ENCODE assay signal across 8 cellular contexts in the genomic region with DNA sequence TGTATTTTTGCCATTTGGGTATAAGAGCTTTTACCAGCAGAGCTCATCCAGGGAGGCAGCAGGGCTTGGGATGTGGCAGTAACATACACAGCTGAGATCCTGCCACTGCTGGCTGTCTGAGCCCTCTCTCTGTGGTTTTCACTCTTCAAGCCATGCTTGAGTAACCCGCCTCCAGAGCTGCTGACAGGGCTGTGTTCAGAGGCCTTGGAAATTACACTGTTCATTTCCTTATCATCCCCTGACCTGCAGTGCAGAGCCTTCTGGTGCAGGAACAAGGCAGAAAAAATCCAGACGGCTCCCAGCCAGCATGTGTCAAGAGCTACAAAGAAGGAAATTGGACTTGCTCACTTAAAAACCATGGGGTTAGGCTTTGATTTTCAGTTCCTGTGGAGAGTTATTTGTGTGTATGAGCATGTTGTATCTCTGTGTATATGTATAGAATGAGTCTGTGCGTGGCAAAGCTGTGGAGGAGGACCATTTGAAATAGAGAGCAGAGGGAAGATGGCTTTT. TPM values are rescaled to one million over a fixed set of nuclear protein-coding genes. Genes with fewer than 3 reads are reported as not detected.
DNase-seq lines count a peak whose midpoint lies in the region; ATAC-seq, FAIRE-seq and TF ChIP-seq lines count a peak whose summit lies in the region.

No MANE protein-coding gene starts in this region.

- H3K27me3 Mint-ChIP-seq in CD4-positive, alpha-beta T cell: no peaks in the 10 kb centered on the region
- H3K27me3 Mint-ChIP-seq in activated CD4-positive, alpha-beta memory T cell treated with anti-CD3 and anti-CD28 coated beads, Interleukin-2, amount 10 ng/mL, durations not matched to agents 7 days and 5 days: no peaks in the 10 kb centered on the region
- no peaks in the 10 kb centered on the region for H3K27me3 Mint-ChIP-seq in natural killer cell (ENCODE audit: low read depth in 2 of 2)
- H3K27me3 Mint-ChIP-seq in stimulated activated naive CD8-positive, alpha-beta T cell treated with anti-CD3 and anti-CD28 coated beads, Interleukin-15, amount 100 ng/mL, for 72 hours: no peaks in the 10 kb centered on the region

- intact Hi-C loops in CD4-positive, alpha-beta T cell (cut with DNase I, micrococcal nuclease): loop anchor here in 1 of 2 experiments (2.0 to 5.0 kb wide), 2 partner anchors 77 to 115 kb away; no protein-coding TSS in a partner anchor
- intact Hi-C loops in IMR-90 (cut with micrococcal nuclease) (loop anchor here (5.0 kb wide), 1 partner anchor 45 kb away; a partner anchor contains a TSS), natural killer cell (cut with micrococcal nuclease) (no loop called here)

- no peaks in the 10 kb centered on the region for H3K9me3 Mint-ChIP-seq in CD4-positive, alpha-beta T cell
- H3K9me3 Mint-ChIP-seq in activated CD4-positive, alpha-beta memory T cell treated with anti-CD3 and anti-CD28 coated beads, Interleukin-2, amount 10 ng/mL, durations not matched to agents 7 days and 5 days: no peaks in the 10 kb centered on the region
- H3K9me3 Mint-ChIP-seq in natural killer cell: no peaks in the 10 kb centered on the region
- no peaks in the 10 kb centered on the region for H3K9me3 Mint-ChIP-seq in stimulated activated naive CD8-positive, alpha-beta T cell treated with anti-CD3 and anti-CD28 coated beads, Interleukin-15, amount 100 ng/mL, for 72 hours

- H3K4me1 ChIP-seq in IMR-90 (ENCODE audit: control insufficient read depth, insufficient read depth, low read length): peaks cover 11% of the 10 kb centered on the region

- peak overlapping the region; percentile 89 for H3K27ac Mint-ChIP-seq in CD4-positive, alpha-beta T cell
- peak overlapping the region; percentile 46 for H3K27ac Mint-ChIP-seq in activated CD4-positive, alpha-beta memory T cell treated with anti-CD3 and anti-CD28 coated beads, Interleukin-2, amount 10 ng/mL, durations not matched to agents 7 days and 5 days
- H3K27ac Mint-ChIP-seq in natural killer cell: peak overlapping the region; percentile 73 to 78
- H3K27ac Mint-ChIP-seq in stimulated activated naive CD8-positive, alpha-beta T cell treated with anti-CD3 and anti-CD28 coated beads, Interleukin-15, amount 100 ng/mL, for 72 hours: peak overlapping the region; percentile 34 to 87

- H3K9ac ChIP-seq in IMR-90 (ENCODE audit: low read depth, low read length): no peak overlapping the region

- H3K79me1 ChIP-seq in IMR-90 (ENCODE audit: low read depth in 1 of 2, low read length in 2 of 2): peaks cover 33 to 78% of the 10 kb centered on the region in 2 experiments

- H3K36me3 Mint-ChIP-seq in CD4-positive, alpha-beta T cell (ENCODE audit: low read depth): peaks cover 18% of the 10 kb centered on the region
- H3K36me3 Mint-ChIP-seq in activated CD4-positive, alpha-beta memory T cell treated with anti-CD3 and anti-CD28 coated beads, Interleukin-2, amount 10 ng/mL, durations not matched to agents 7 days and 5 days (ENCODE audit: low read depth): peaks cover 18% of the 10 kb centered on the region
- no peaks in the 10 kb centered on the region for H3K36me3 Mint-ChIP-seq in natural killer cell

- no peak overlapping the region for H3K56ac ChIP-seq in IMR-90 (ENCODE audit: extremely low read depth, insufficient read depth, low read length)

- H2AFZ ChIP-seq in IMR-90 (replicated peaks; ENCODE audit: low read length, poor library complexity): no peak overlapping the region

- no peaks in the 10 kb centered on the region for H3K9me3 ChIP-seq in CD4-positive, alpha-beta T cell (ENCODE audit: control insufficient read depth, low read length)
- H3K9me3 ChIP-seq in IMR-90 (ENCODE audit: control insufficient read depth, insufficient read depth, low read length): no peaks in the 10 kb centered on the region

- H2AK9ac ChIP-seq in IMR-90 (replicated peaks; ENCODE audit: low read depth, low read length, poor library complexity): no peak overlapping the region

- H3K4me3 ChIP-seq in IMR-90 (ENCODE audit: insufficient read depth, low read depth, low read length): no peak overlapping the region

- no peak overlapping the region for H2BK5ac ChIP-seq in IMR-90 (ENCODE audit: low read depth, low read length, poor library complexity, severe bottlenecking)

- peaks cover 16% of the 10 kb centered on the region for H3K9me1 ChIP-seq in IMR-90 (ENCODE audit: insufficient read depth, low read length)

- no peak overlapping the region for H3K14ac ChIP-seq in IMR-90 (replicated peaks; ENCODE audit: low read depth, low read length)

- TF ChIP-seq POLR2A in IMR-90 (IDR thresholded peaks at IDR 0.05; ENCODE audit: low read depth, low read length): no peak

- peak overlapping the region; percentile 34 for H3K4me3 Mint-ChIP-seq in CD4-positive, alpha-beta T cell
- H3K4me3 Mint-ChIP-seq in activated CD4-positive, alpha-beta memory T cell treated with anti-CD3 and anti-CD28 coated beads, Interleukin-2, amount 10 ng/mL, durations not matched to agents 7 days and 5 days: no peak overlapping the region
- no peak overlapping the region for H3K4me3 Mint-ChIP-seq in natural killer cell
- H3K4me3 Mint-ChIP-seq in stimulated activated naive CD8-positive, alpha-beta T cell treated with anti-CD3 and anti-CD28 coated beads, Interleukin-15, amount 100 ng/mL, for 72 hours: peak overlapping the region; percentile 43 to 52

- H3K18ac ChIP-seq in IMR-90 (ENCODE audit: low read depth, low read length): no peak overlapping the region

- H3K27me3 ChIP-seq in CD4-positive, alpha-beta T cell (ENCODE audit: control insufficient read depth, insufficient read depth, low read length): no peaks in the 10 kb centered on the region
- no peaks in the 10 kb centered on the region for H3K27me3 ChIP-seq in IMR-90 (ENCODE audit: control insufficient read depth, insufficient read depth, low read length)

- peak; percentile 98 for FAIRE-seq in GM19239 (lab: Jason Lieb, UNC)

- H3K4ac ChIP-seq in IMR-90 (ENCODE audit: low read depth, low read length): 0 out of 2 replicates have a peak overlapping the region, but pooled peaks have one; percentile 1

- CTCF ChIA-PET in CD4-positive, alpha-beta T cell (lab: Charles Lee): interaction anchor here (0.8 to 1.6 kb wide), 3 partner anchors 9 to 125 kb away, joined by 3 to 4 read pairs (median 4); no protein-coding TSS in a partner anchor
- CTCF ChIA-PET in IMR-90 (lab: Yijun Ruan, JAX): no interaction called here
- CTCF ChIA-PET in activated CD4-positive, alpha-beta memory T cell treated with anti-CD3 and anti-CD28 coated beads, Interleukin-2, amount 10 ng/mL, durations not matched to agents 7 days and 5 days (lab: Charles Lee): interaction anchor here (1.3 kb wide), 1 partner anchor 13 kb away, joined by 3 read pairs; no protein-coding TSS in a partner anchor

- no peak overlapping the region for H2BK15ac ChIP-seq in IMR-90 (ENCODE audit: low read depth, low read length)

- dilution Hi-C loops in IMR-90 (cut with HindIII; ENCODE audit: low sequenced_read_pairs, unreplicated experiment): no loop called here

- H3K4me2 ChIP-seq in IMR-90 (ENCODE audit: low read depth, low read length): no peak overlapping the region

- 0% methylated on average over 1 of the region's 3 CpGs; no CpG with 5 or more reads in 1 of the 2 experiments for WGBS in IMR-90 (ENCODE audit: extremely low coverage in 2 of 2, insufficient read length in 1 of 2), 2 experiments

- no peak overlapping the region for H4K8ac ChIP-seq in IMR-90 (ENCODE audit: low read depth in 2 of 2, low read length in 2 of 2)

- peak in 7 of 10 experiments; percentile 5 to 44 (median 16) for DNase-seq in CD4-positive, alpha-beta T cell
- peak; percentile 36 for DNase-seq in GM19239 (ENCODE audit: insufficient read length, low spot score)
- peak; percentile 92 for DNase-seq in IMR-90
- peak; percentile 33 for DNase-seq in activated CD4-positive, alpha-beta memory T cell treated with anti-CD3 and anti-CD28 coated beads, Interleukin-2, amount 10 ng/mL, durations not matched to agents 7 days and 5 days
- no peak for DNase-seq in natural killer cell
- DNase-seq in stimulated activated naive CD8-positive, alpha-beta T cell treated with anti-CD3 and anti-CD28 coated beads, Interleukin-15, amount 100 ng/mL, for 72 hours: peak in 1 of 2 donors; percentile 23
- no peak for DNase-seq in NCI-H774 (lab: John Stamatoyannopoulos, UW)

- no peak overlapping the region for H3K23ac ChIP-seq in IMR-90 (ENCODE audit: low read depth, low read length)

- H2BK120ac ChIP-seq in IMR-90 (ENCODE audit: low read depth, low read length): no peak overlapping the region

- H3K36me3 ChIP-seq in IMR-90 (ENCODE audit: control insufficient read depth, insufficient read depth, low read length): peaks cover 4% of the 10 kb centered on the region; the same call in 1 of the 2 replicates

- no peak overlapping the region for H4K5ac ChIP-seq in IMR-90 (ENCODE audit: low read depth, low read length)

- BruUV-seq in IMR-90 (replicated peaks; lab: Mats Ljungman, UMichigan): no TSS peak

- H3K27ac ChIP-seq in CD4-positive, alpha-beta T cell (ENCODE audit: low read depth, low read length): peak overlapping the region; percentile 34
- H3K27ac ChIP-seq in IMR-90 (ENCODE audit: insufficient read depth, low read length): no peak overlapping the region

- no peak overlapping the region for H2BK20ac ChIP-seq in IMR-90 (ENCODE audit: low read depth, low read length)

- TF ChIP-seq CTCF in CD4-positive, alpha-beta T cell (IDR thresholded peaks at IDR 0.05): no peak
- no peak for TF ChIP-seq CTCF in IMR-90 (conservative IDR thresholded peaks at IDR 0.05; ENCODE audit: low read depth, low read length)
- TF ChIP-seq CTCF in natural killer cell (IDR thresholded peaks at IDR 0.05): no peak

- no peak overlapping the region for H4K91ac ChIP-seq in IMR-90 (ENCODE audit: insufficient read depth, low read depth, low read length)

- H3K4me1 Mint-ChIP-seq in CD4-positive, alpha-beta T cell (ENCODE audit: low read depth): peaks cover 87% of the 10 kb centered on the region
- H3K4me1 Mint-ChIP-seq in activated CD4-positive, alpha-beta memory T cell treated with anti-CD3 and anti-CD28 coated beads, Interleukin-2, amount 10 ng/mL, durations not matched to agents 7 days and 5 days: peaks cover 42% of the 10 kb centered on the region
- peaks cover 42 to 46% of the 10 kb centered on the region in 2 donors for H3K4me1 Mint-ChIP-seq in natural killer cell
- H3K4me1 Mint-ChIP-seq in stimulated activated naive CD8-positive, alpha-beta T cell treated with anti-CD3 and anti-CD28 coated beads, Interleukin-15, amount 100 ng/mL, for 72 hours: peaks cover 82% of the 10 kb centered on the region

- TF ChIP-seq RAD21 in IMR-90 (IDR thresholded peaks at IDR 0.05; ENCODE audit: low read length): no peak

- ATAC-seq in CD4-positive, alpha-beta T cell (ENCODE audit: poor library complexity): peak; percentile 67
- peak; percentile 89 for ATAC-seq in IMR-90 (ENCODE audit: low read depth)
- peak; percentile 77 for ATAC-seq in esophagus mucosa
- peak; percentile 54 to 86 (median 72) for ATAC-seq in natural killer cell
- ATAC-seq in stimulated activated naive CD8-positive, alpha-beta T cell treated with anti-CD3 and anti-CD28 coated beads, Interleukin-15, amount 100 ng/mL, for 72 hours: peak; percentile 91

- in situ Hi-C loops in IMR-90 (cut with MboI; ENCODE audit: low sequenced_read_pairs): no loop called here

- POLR2A ChIA-PET in CD4-positive, alpha-beta T cell (lab: Charles Lee): interaction anchor here (1.0 to 1.4 kb wide), 8 partner anchors 14 to 144 kb away, joined by 3 to 4 read pairs (median 4); no protein-coding TSS in a partner anchor
- POLR2A ChIA-PET in IMR-90 (lab: Charles Lee; ENCODE audit: unreplicated experiment): no interaction called here
- POLR2A ChIA-PET in activated CD4-positive, alpha-beta memory T cell treated with anti-CD3 and anti-CD28 coated beads, Interleukin-2, amount 10 ng/mL, durations not matched to agents 7 days and 5 days (lab: Charles Lee): interaction anchor here (1.1 to 1.6 kb wide), 3 partner anchors 25 to 170 kb away, joined by 3 read pairs; no protein-coding TSS in a partner anchor

- H4K20me1 ChIP-seq in IMR-90 (ENCODE audit: insufficient read depth, low read length): peaks cover 52% of the 10 kb centered on the region

- H2AK5ac ChIP-seq in IMR-90 (ENCODE audit: low read depth, low read length): no peak overlapping the region

RNA-seq across cellular contexts. Expression of a gene that starts 47.0 kb away (rescaled TPM):
- 10 to 100 TPM; 62.4 to 65.3 TPM for total RNA-seq in CD4-positive, alpha-beta T cell
- total RNA-seq in IMR-90 (2012; rRNA removed) (10.4 and 12.2 TPM in 2 replicates), esophagus mucosa (17.9 TPM), natural killer cell (10 to 100 TPM; 40.3 to 59.7 (median 55.3) TPM)
- 12.5 and 12.6 TPM in 2 replicates for polyA plus RNA-seq in IMR-90 (2012; rRNA removed)
- polyA plus RNA-seq in IMR-90 (2012; cell fraction: cytosol; rRNA removed): 6.4 and 6.7 TPM in 2 replicates
- 9.3 and 18.1 TPM in 2 replicates for polyA plus RNA-seq in IMR-90 (2012; cell fraction: nucleus; rRNA removed; ENCODE audit: low replicate concordance)
- 10 to 100 TPM; 30.0 to 34.1 TPM for total RNA-seq in activated CD4-positive, alpha-beta memory T cell treated with anti-CD3 and anti-CD28 coated beads, Interleukin-2, amount 10 ng/mL, durations not matched to agents 7 days and 5 days

Comparison
In these comparisons a context has a peak if more than half of its experiments do, and no peak if none do; other contexts are left out.
1. DNase-seq: peak in CD4-positive, alpha-beta T cell (7 of 10), GM19239 (single experiment), IMR-90 (single experiment) and activated CD4-positive, alpha-beta memory T cell treated with anti-CD3 and anti-CD28 coated beads, Interleukin-2, amount 10 ng/mL, durations not matched to agents 7 days and 5 days (single experiment); none in natural killer cell (single experiment) and NCI-H774 (single experiment).
2. H3K4me3 Mint-ChIP-seq: peak in CD4-positive, alpha-beta T cell (single experiment) and stimulated activated naive CD8-positive, alpha-beta T cell treated with anti-CD3 and anti-CD28 coated beads, Interleukin-15, amount 100 ng/mL, for 72 hours (2 of 2); none in activated CD4-positive, alpha-beta memory T cell treated with anti-CD3 and anti-CD28 coated beads, Interleukin-2, amount 10 ng/mL, durations not matched to agents 7 days and 5 days (single experiment) and natural killer cell (single experiment).
3. Peak in every context shown above with its lines, with median percentiles within 50 percentile points of each other: ATAC-seq and H3K27ac Mint-ChIP-seq.